Comparison of ENCODE assay signal across 9 cellular contexts in the genomic region with DNA sequence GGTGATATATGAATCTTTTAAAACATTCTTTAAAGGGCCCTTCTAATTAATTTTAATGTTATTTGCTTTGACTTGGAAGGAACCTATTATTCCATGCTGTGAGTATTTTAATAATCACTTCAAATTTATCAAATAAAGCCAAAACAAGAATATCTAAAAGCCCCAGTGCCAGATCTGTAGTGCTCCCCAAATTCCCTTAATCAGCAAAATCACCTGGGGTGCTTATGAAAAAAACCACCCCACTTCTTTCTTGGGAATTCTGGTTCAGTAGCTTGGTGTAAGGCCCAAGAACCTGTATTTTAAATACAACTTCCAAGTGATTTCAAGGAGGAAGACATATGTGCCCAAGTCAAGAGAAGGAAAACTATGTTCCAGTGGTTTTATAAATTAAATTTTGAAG.
"Had no signal": no experiment of that assay in that cellular context is flagged by ENCODE, and none has a peak within 500 bp of the region (broad histone marks: within the 10 kb centered on the region; RNA-seq: fewer than 3 reads in every experiment).

No MANE protein-coding gene starts in this region.

- DNase-seq: H7, HFFc6, Karpas-422, KBM-7 had no signal

- H3K4me1 ChIP-seq: HAP-1 had no signal

- ATAC-seq: GM23338, HCT116 had no signal

- H3K4me1 Mint-ChIP-seq: GM23338 had no signal

- H3K27ac Mint-ChIP-seq: GM23338, HFFc6 had no signal

- H3K9ac ChIP-seq: KMS-11 had no signal

- H3K9me3 ChIP-seq: HAP-1 had no signal

- FAIRE-seq: HTR-8/SVneo had no signal

- H3K27ac ChIP-seq: KMS-11 had no signal

- H3K4me2 ChIP-seq: GM23338, KMS-11 had no signal

- H3K36me3 ChIP-seq: HAP-1 had no signal

- H3K9me3 Mint-ChIP-seq: GM23338, HFFc6 had no signal

- H3K4me3 Mint-ChIP-seq: GM23338, HFFc6 had no signal

- H3K4me3 ChIP-seq: GM23338, HAP-1 had no signal
